28 cellular contexts compared by ENCODE assay signal in the genomic region with DNA sequence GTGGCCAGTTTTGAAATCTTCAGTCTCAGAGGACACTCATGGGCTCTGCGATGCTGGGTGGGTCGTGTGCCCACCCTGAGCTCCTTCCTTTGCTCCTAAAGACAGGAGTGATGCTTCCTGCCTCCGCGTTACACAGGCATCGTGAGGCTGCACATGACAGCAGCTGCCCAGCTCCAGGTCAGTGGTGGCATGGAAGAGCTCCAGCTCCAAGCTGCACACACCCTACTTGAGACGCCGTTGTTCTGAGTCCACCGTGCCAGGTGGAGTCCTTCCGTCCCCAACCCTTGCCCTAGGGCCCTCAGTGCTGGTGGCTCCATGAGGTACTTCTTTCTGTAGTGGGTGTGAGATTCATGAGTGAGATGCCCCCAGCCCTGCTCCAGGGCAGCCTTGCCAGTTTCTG.
"Had no signal": no experiment of that assay in that cellular context is flagged by ENCODE, and none has a peak within 500 bp of the region (broad histone marks: within the 10 kb centered on the region; RNA-seq: fewer than 3 reads in every experiment).

No MANE protein-coding gene starts in this region.

- H3K27ac ChIP-seq: ovary, parathyroid adenoma, psoas muscle, right lobe of liver, sigmoid colon, stomach, thoracic aorta, thyroid gland, tibial nerve, upper lobe of left lung, uterus had no signal

- H3K4me1 ChIP-seq: parathyroid adenoma, psoas muscle, right lobe of liver, sigmoid colon, stomach, thyroid gland, tibial nerve, upper lobe of left lung, uterus had no signal

- H3K36me3 ChIP-seq: ovary, right lobe of liver, sigmoid colon, stomach, thoracic aorta, thyroid gland, tibial nerve, upper lobe of left lung, uterus had no signal

- H3K27me3 Mint-ChIP-seq: natural killer cell treated with Interleukin-12 subunit alpha and Interleukin-12 subunit beta and Interleukin-15 and Interleukin-18, amount 100 ng/mL, for 72 hours had no signal

- H3K9me3 ChIP-seq: ovary, psoas muscle, right lobe of liver, sigmoid colon, stomach, thoracic aorta, thyroid gland, tibial nerve, upper lobe of left lung, uterus had no signal

- H3K9me3 Mint-ChIP-seq: natural killer cell treated with Interleukin-12 subunit alpha and Interleukin-12 subunit beta and Interleukin-15 and Interleukin-18, amount 100 ng/mL, for 72 hours; neural crest cell; stimulated activated naive CD8-positive, alpha-beta T cell treated with anti-CD3 and anti-CD28 coated beads, Interleukin-15, Interleukin-2, amounts not matched to agents 100 ng/mL and 50 ng/mL, for 24 hours had no signal

- H3K27me3 ChIP-seq: ovary, right lobe of liver, thyroid gland, tibial nerve, upper lobe of left lung, uterus had no signal

- ATAC-seq: naive thymus-derived CD4-positive, alpha-beta T cell; natural killer cell treated with Interleukin-12 subunit alpha and Interleukin-12 subunit beta and Interleukin-15 and Interleukin-18, amount 100 ng/mL, for 72 hours; psoas muscle; right cardiac atrium; right lobe of liver; stimulated activated effector memory CD8-positive, alpha-beta T cell treated with anti-CD3 and anti-CD28 coated beads, Interleukin-12 subunit alpha, Interleukin-12 subunit beta, amount 100 ng/mL, for 72 hours; stimulated activated naive B cell treated with anti-CD40 and anti-IgM and Interleukin-4, amounts not matched to agents 10 μg/mL and 1 μg/mL and 100 μg/mL, for 72 hours had no signal

- H3K79me2 ChIP-seq: parathyroid adenoma had no signal

- H3K27ac Mint-ChIP-seq: naive thymus-derived CD4-positive, alpha-beta T cell; natural killer cell treated with Interleukin-12 subunit alpha and Interleukin-12 subunit beta and Interleukin-15 and Interleukin-18, amount 100 ng/mL, for 72 hours; nephron progenitor cell; progenitor cell of endocrine pancreas; stimulated activated effector memory CD8-positive, alpha-beta T cell treated with anti-CD3 and anti-CD28 coated beads, Interleukin-12 subunit alpha, Interleukin-12 subunit beta, amount 100 ng/mL, for 72 hours; stimulated activated naive B cell treated with anti-CD40 and anti-IgM and Interleukin-4, amounts not matched to agents 10 μg/mL and 1 μg/mL and 100 μg/mL, for 72 hours; stimulated activated naive CD8-positive, alpha-beta T cell treated with anti-CD3 and anti-CD28 coated beads, Interleukin-15, Interleukin-2, amounts not matched to agents 100 ng/mL and 50 ng/mL, for 24 hours had no signal

- H3K9ac ChIP-seq: parathyroid adenoma had no signal

- H3K4me1 Mint-ChIP-seq: stimulated activated effector memory CD8-positive, alpha-beta T cell treated with anti-CD3 and anti-CD28 coated beads, Interleukin-12 subunit alpha, Interleukin-12 subunit beta, amount 100 ng/mL, for 72 hours; stimulated activated naive B cell treated with anti-CD40 and anti-IgM and Interleukin-4, amounts not matched to agents 10 μg/mL and 1 μg/mL and 100 μg/mL, for 72 hours had no signal

- H3K4me3 Mint-ChIP-seq: naive thymus-derived CD4-positive, alpha-beta T cell; natural killer cell treated with Interleukin-12 subunit alpha and Interleukin-12 subunit beta and Interleukin-15 and Interleukin-18, amount 100 ng/mL, for 72 hours; nephron progenitor cell; neural crest cell; stimulated activated effector memory CD8-positive, alpha-beta T cell treated with anti-CD3 and anti-CD28 coated beads, Interleukin-12 subunit alpha, Interleukin-12 subunit beta, amount 100 ng/mL, for 72 hours; stimulated activated naive B cell treated with anti-CD40 and anti-IgM and Interleukin-4, amounts not matched to agents 10 μg/mL and 1 μg/mL and 100 μg/mL, for 72 hours; stimulated activated naive CD8-positive, alpha-beta T cell treated with anti-CD3 and anti-CD28 coated beads, Interleukin-15, Interleukin-2, amounts not matched to agents 100 ng/mL and 50 ng/mL, for 24 hours had no signal

- H3K36me3 Mint-ChIP-seq: natural killer cell treated with Interleukin-12 subunit alpha and Interleukin-12 subunit beta and Interleukin-15 and Interleukin-18, amount 100 ng/mL, for 72 hours; stimulated activated effector memory CD8-positive, alpha-beta T cell treated with anti-CD3 and anti-CD28 coated beads, Interleukin-12 subunit alpha, Interleukin-12 subunit beta, amount 100 ng/mL, for 72 hours had no signal

- DNase-seq: naive thymus-derived CD4-positive, alpha-beta T cell; nephron progenitor cell; occipital lobe; ovary; right lobe of liver; sigmoid colon; small intestine; stimulated activated CD4-positive, alpha-beta T cell treated with anti-CD3 and anti-CD28 coated beads, Interleukin-12 subunit alpha, Interleukin-12 subunit beta, amount 100 ng/mL, for 4 hours; stimulated activated CD4-positive, alpha-beta T cell treated with anti-CD3 and anti-CD28 coated beads, Interleukin-2, amount 100 ng/mL, for 24 hours; stimulated activated CD4-positive, alpha-beta T cell treated with anti-CD3 and anti-CD28 coated beads, Interleukin-2, amount 100 ng/mL, for 48 hours; stimulated activated CD4-positive, alpha-beta T cell treated with anti-CD3 and anti-CD28 coated beads, Interleukin-4, amount 100 ng/mL, for 24 hours; stimulated activated naive B cell treated with anti-CD40 and anti-IgM and Interleukin-4, amounts not matched to agents 10 μg/mL and 1 μg/mL and 100 μg/mL, for 72 hours; stimulated activated naive CD4-positive, alpha-beta T cell treated with Interleukin-2 at 50 U/mL for 16 hours; stomach; thyroid gland; trophoblast cell; upper lobe of left lung; uterus had no signal

- H3K4me3 ChIP-seq: ovary, psoas muscle, right lobe of liver, sigmoid colon, stomach, thoracic aorta, thyroid gland, tibial nerve, upper lobe of left lung, uterus had no signal

- H2AFZ ChIP-seq: parathyroid adenoma had no signal
